In the genomic region with DNA sequence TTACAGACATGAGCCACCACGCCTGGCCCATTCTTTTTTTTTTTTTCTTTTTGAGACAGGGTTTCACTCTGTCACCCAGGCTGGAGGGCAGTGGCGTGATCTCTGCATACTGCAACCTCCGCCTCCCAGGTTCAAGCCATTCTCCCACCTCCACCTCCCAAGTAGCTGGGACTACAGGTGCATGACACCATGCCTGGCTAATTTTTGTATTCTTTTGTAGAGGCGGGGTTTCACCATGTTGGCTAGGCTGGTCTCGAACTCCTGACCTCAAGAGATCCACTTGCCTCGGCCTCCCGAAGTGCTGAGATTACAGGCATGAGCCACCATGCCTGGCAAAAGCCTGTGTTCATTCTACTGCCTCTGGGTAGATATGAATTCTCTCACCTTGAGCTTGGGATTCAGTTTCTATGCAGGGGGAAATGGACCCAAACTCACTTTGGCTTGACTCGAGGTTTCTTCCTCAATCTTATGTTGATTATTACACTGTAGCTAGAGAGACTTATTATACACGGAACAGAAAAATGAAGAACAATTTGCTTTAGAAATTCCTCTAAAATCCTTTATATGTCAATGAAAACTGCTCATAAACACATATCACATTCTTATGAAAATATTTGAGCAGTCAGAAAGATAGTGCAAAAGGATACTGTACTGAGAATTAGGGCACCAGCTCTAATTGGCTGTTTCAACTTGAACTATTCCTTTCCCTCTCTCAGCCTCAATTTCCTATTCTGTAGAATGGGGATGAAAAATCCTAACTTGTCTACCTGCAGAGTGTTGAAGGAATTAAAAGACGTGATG, we compare ENCODE assay signal across 26 cellular contexts.
"Had no signal": no experiment of that assay in that cellular context is flagged by ENCODE, and none has a peak within 500 bp of the region (broad histone marks: within the 10 kb centered on the region; RNA-seq: fewer than 3 reads in every experiment).

No MANE protein-coding gene starts in this region.

- H3K27ac ChIP-seq: neural progenitor cell, ovary, parathyroid adenoma, psoas muscle, thoracic aorta, thyroid gland, tibial nerve, upper lobe of left lung, vagina had no signal

- H2AFZ ChIP-seq: neural progenitor cell, parathyroid adenoma had no signal

- H3K9ac ChIP-seq: neural progenitor cell, parathyroid adenoma had no signal

- DNase-seq: naive thymus-derived CD4-positive, alpha-beta T cell; natural killer cell; occipital lobe; ovary; posterior cingulate gyrus; psoas muscle; right cardiac atrium; small intestine; stimulated activated CD4-positive, alpha-beta T cell treated with anti-CD3 and anti-CD28 coated beads, Interleukin-15, amount 100 ng/mL, for 24 hours; stimulated activated CD4-positive, alpha-beta T cell treated with anti-CD3 and anti-CD28 coated beads, Interleukin-2, amount 100 ng/mL, for 24 hours; stimulated activated CD4-positive, alpha-beta T cell treated with anti-CD3 and anti-CD28 coated beads, Interleukin-2, amount 100 ng/mL, for 48 hours; stimulated activated CD4-positive, alpha-beta T cell treated with anti-CD3 and anti-CD28 coated beads, Interleukin-4, amount 100 ng/mL, for 24 hours; stimulated activated naive B cell treated with anti-CD40 and anti-IgM and Interleukin-4, amounts not matched to agents 10 μg/mL and 1 μg/mL and 100 μg/mL, for 72 hours; stimulated activated naive CD4-positive, alpha-beta T cell treated with Interleukin-2 at 50 U/mL for 16 hours; stomach; thyroid gland; trophoblast cell; upper lobe of left lung had no signal

- H3K27me3 ChIP-seq: neural progenitor cell, ovary, stomach, thyroid gland, tibial nerve, upper lobe of left lung, vagina had no signal

- H3K4me2 ChIP-seq: neural progenitor cell had no signal

- H3K4me1 ChIP-seq: parathyroid adenoma, psoas muscle, tibial nerve, upper lobe of left lung, vagina had no signal

- ATAC-seq: naive thymus-derived CD4-positive, alpha-beta T cell; natural killer cell; psoas muscle; right cardiac atrium; sciatic nerve; stimulated activated effector memory CD8-positive, alpha-beta T cell treated with anti-CD3 and anti-CD28 coated beads, Interleukin-12 subunit alpha, Interleukin-12 subunit beta, amount 100 ng/mL, for 72 hours; stimulated activated naive B cell treated with anti-CD40 and anti-IgM and Interleukin-4, amounts not matched to agents 10 μg/mL and 1 μg/mL and 100 μg/mL, for 72 hours had no signal

- H3K4me3 ChIP-seq: neural progenitor cell, ovary, psoas muscle, stomach, thoracic aorta, thyroid gland, tibial nerve, upper lobe of left lung, vagina had no signal

- H3K9me3 ChIP-seq: ovary, psoas muscle, stomach, thoracic aorta, thyroid gland, upper lobe of left lung, vagina had no signal

- H3K79me2 ChIP-seq: parathyroid adenoma had no signal

- FAIRE-seq: small intestine, urothelium cell line had no signal

- H3K36me3 ChIP-seq: neural progenitor cell, ovary, stomach, thoracic aorta, thyroid gland, tibial nerve, upper lobe of left lung, vagina had no signal
